Comparison of ENCODE assay signal across 6 cellular contexts in the genomic region with DNA sequence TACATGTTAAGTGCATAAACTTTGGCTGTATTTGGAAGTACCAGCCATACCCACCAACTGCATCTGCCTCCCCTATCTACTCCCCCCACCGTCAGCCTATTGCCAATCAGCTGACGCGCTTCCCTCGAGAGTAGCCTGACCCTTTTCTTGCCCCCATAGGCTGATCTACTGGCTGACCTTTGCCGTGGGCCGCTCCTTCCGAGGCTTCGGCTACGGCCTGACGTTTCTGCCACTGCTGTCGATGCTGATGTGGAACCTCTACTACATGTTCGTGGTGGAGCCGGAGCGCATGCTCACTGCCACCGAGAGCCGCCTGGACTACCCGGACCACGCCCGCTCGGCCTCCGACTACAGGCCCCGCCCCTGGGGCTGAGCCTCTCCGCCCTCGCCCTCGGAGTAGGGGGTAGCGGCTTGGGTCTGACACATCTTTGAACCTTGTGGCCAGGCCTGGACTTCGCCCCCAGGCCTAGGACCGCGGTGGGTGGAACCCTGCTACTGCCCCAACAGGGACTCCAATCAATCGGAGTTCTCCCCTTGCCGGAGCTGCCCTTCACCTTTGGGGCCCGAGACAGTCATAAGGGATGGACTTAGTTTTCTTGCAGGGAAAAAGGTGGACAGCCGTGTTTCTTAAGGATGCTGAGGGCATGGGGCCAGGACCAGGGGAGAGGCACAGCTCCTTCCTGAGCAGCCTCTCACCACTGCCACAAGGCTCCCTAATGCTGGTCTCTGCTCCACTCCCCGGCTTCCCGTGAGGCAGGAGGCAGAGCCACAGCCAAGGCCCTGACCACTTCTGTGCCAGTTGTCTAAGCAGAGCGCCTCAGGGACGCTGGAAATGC. TPM values are rescaled to one million over a fixed set of nuclear protein-coding genes. Genes with fewer than 3 reads are reported as not detected.
DNase-seq lines count a peak whose midpoint lies in the region; ATAC-seq and TF ChIP-seq lines count a peak whose summit lies in the region.

No MANE protein-coding gene starts in this region.

- H3K9me3 ChIP-seq in A673 (ENCODE audit: low read depth, low read length, poor library complexity, severe bottlenecking) (no peaks in the 10 kb centered on the region), ascending aorta (no peaks in the 10 kb centered on the region), thyroid gland (no peaks in the 10 kb centered on the region)

- intact Hi-C loops in A673 (cut with micrococcal nuclease; ENCODE audit: unreplicated experiment) (no loop called here), ascending aorta (cut with DNase I) (no loop called here), thyroid gland (cut with DNase I) (no loop called here)

- BruUV-seq in A673 (replicated peaks; lab: Mats Ljungman, UMichigan): no TSS peak

- 18 to 22% methylated on average over 19 to 33 of the region's 37 CpGs for WGBS in thyroid gland, 2 donors

- POLR2A ChIA-PET in A673 (lab: Charles Lee; ENCODE audit: low non-redundant PET): no interaction called here

- DNase-seq in A673 (ENCODE audit: low spot score) (peak; percentile 78), ascending aorta (ENCODE audit: low spot score in 2 of 2) (peak; percentile 79 to 94), kidney epithelial cell (ENCODE audit: low read depth) (no peak), thyroid gland (peak; percentile 91 to 92), RKO (ENCODE audit: low spot score) (no peak)

- peak; percentile 74 for ATAC-seq in HG02798 (IDR thresholded peaks at IDR 0.05; ENCODE audit: poor library complexity, unreplicated experiment)

- TF ChIP-seq CTCF in A673 (conservative IDR thresholded peaks at IDR 0.05; ENCODE audit: low read depth, low read length) (no peak), ascending aorta (IDR thresholded peaks at IDR 0.05) (no peak), kidney epithelial cell (IDR thresholded peaks at IDR 0.05; ENCODE audit: insufficient read depth, low read length, poor library complexity, severe bottlenecking) (no peak), thyroid gland (IDR thresholded peaks at IDR 0.05) (no peak)

- peak overlapping the region; percentile 41 for H3K4me3 ChIP-seq in A673 (ENCODE audit: low read depth, low read length, poor library complexity, severe bottlenecking)
- peak overlapping the region; percentile 54 to 65 for H3K4me3 ChIP-seq in ascending aorta
- H3K4me3 ChIP-seq in kidney epithelial cell (ENCODE audit: low read depth, low read length): peak overlapping the region; percentile 41
- peak overlapping the region in 1 of 3 donors; percentile 19 for H3K4me3 ChIP-seq in thyroid gland (replicated peaks in 1 of 3)

- peak in 1 of 2 donors; percentile 65 for TF ChIP-seq POLR2A in thyroid gland (IDR thresholded peaks at IDR 0.05)

- H3K27ac ChIP-seq in A673 (ENCODE audit: low read depth, low read length, poor library complexity, severe bottlenecking) (peak overlapping the region; percentile 29), ascending aorta (peak overlapping the region; percentile 87 to 90), thyroid gland (peak overlapping the region; percentile 50 to 66 (median 57))

- CTCF ChIA-PET in A673 (lab: Charles Lee): no interaction called here

- H3K27me3 ChIP-seq in A673 (replicated peaks; ENCODE audit: insufficient read depth, low read depth, low read length, poor library complexity) (no peaks in the 10 kb centered on the region), ascending aorta (no peaks in the 10 kb centered on the region), kidney epithelial cell (ENCODE audit: control insufficient read depth, insufficient read depth, low read length) (no peaks in the 10 kb centered on the region), thyroid gland (no peaks in the 10 kb centered on the region)

- peaks cover 3% of the 10 kb centered on the region for H3K36me3 ChIP-seq in A673 (ENCODE audit: insufficient read depth, low read length, poor library complexity, severe bottlenecking)
- H3K36me3 ChIP-seq in ascending aorta: peaks cover 4 to 7% of the 10 kb centered on the region in 2 donors
- no peaks in the 10 kb centered on the region for H3K36me3 ChIP-seq in kidney epithelial cell (ENCODE audit: control insufficient read depth, insufficient read depth, low read length)
- H3K36me3 ChIP-seq in thyroid gland: no peaks in the 10 kb centered on the region

- peaks cover 6% of the 10 kb centered on the region for H3K4me1 ChIP-seq in A673 (ENCODE audit: insufficient read depth, low read length, poor library complexity, severe bottlenecking)
- peaks cover 7 to 11% of the 10 kb centered on the region in 2 donors for H3K4me1 ChIP-seq in ascending aorta
- H3K4me1 ChIP-seq in thyroid gland: peaks cover 12 to 14% of the 10 kb centered on the region in 2 donors

RNA-seq across cellular contexts. Expression of a gene that starts 4.0 kb away (rescaled TPM):
- total RNA-seq in A673 (2021) (30.3 and 37.2 TPM in 2 replicates), ascending aorta (58.0 TPM), kidney epithelial cell (91.5 and 104 TPM in 2 replicates), thyroid gland (10 to 100 TPM; 43.3 to 56.1 (median 49.8) TPM)

RNA-seq across cellular contexts. Expression of a gene that starts 7.3 kb away (rescaled TPM):
- total RNA-seq in A673 (2021): 7.0 and 9.1 TPM in 2 replicates
- total RNA-seq in ascending aorta: not detected
- total RNA-seq in kidney epithelial cell: 1.9 and 3.0 TPM in 2 replicates
- 1 to 10 TPM in 3 of 4 donors, under 1 TPM in 1; 0.96 to 2.2 (median 1.7) TPM for total RNA-seq in thyroid gland

RNA-seq across cellular contexts. Expression of a gene that starts 7.7 kb away (rescaled TPM):
- total RNA-seq in A673 (2021) (not detected in 2 replicates), ascending aorta (not detected), kidney epithelial cell (not detected in 2 replicates), thyroid gland (not detected)

RNA-seq across cellular contexts. Expression of a gene that starts 8.8 kb away (rescaled TPM):
- total RNA-seq in A673 (2021) (107 and 129 TPM in 2 replicates), ascending aorta (76.5 TPM), kidney epithelial cell (84.4 and 88.7 TPM in 2 replicates), thyroid gland (10 to 100 TPM; 57.2 to 89.0 (median 76.1) TPM)

RNA-seq across cellular contexts. Expression of a gene that starts 43.6 kb away (rescaled TPM):
- total RNA-seq in A673 (2021): 4.1 and 5.4 TPM in 2 replicates
- total RNA-seq in ascending aorta: not detected
- total RNA-seq in kidney epithelial cell: 2.5 TPM in 2 replicates
- total RNA-seq in thyroid gland: 1 to 10 TPM in 2 of 4 donors, under 1 TPM in 2; 0.63 to 2.3 (median 1.3) TPM

Comparison
In these comparisons a context has a peak if more than half of its experiments do, and no peak if none do; other contexts are left out.
1. DNase-seq: peak in A673 (single experiment), ascending aorta (2 of 2) and thyroid gland (2 of 2); none in kidney epithelial cell (single experiment) and RKO (single experiment).
2. H3K27ac ChIP-seq: peak in every context shown above with its lines; median percentile 88 in ascending aorta; 57 in thyroid gland; 29 in A673.